ENCODE assay signal across 8 cellular contexts in genomic region chr1:37931493-37932158, GRCh38. TPM values are rescaled to one million over a fixed set of nuclear protein-coding genes. Genes with fewer than 3 reads are reported as not detected.
DNase-seq lines count a peak whose midpoint lies in the region; ATAC-seq, FAIRE-seq and TF ChIP-seq lines count a peak whose summit lies in the region.

No MANE protein-coding gene starts in this region.

- DNase-seq in NCI-H1930 (lab: John Stamatoyannopoulos, UW) = peak; percentile 92 to 95
- peak; percentile 96 for DNase-seq in T-helper 2 cell treated with Interferon-gamma antibody and Interleukin-4, amounts not matched to agents 5 μg/mL and 100 μg/mL, for 36 hours (ENCODE audit: low spot score)
- DNase-seq in astrocyte (ENCODE audit: low read depth) = peak; percentile 86
- peak; percentile 97 for DNase-seq in hepatic stellate cell (ENCODE audit: low spot score)
- DNase-seq in aorta = peak; percentile 98 to 99

- peaks cover 16% of the 10 kb centered on the region for H3K4me1 Mint-ChIP-seq in T-helper 2 cell treated with Interferon-gamma antibody and Interleukin-4, amounts not matched to agents 5 μg/mL and 100 μg/mL, for 36 hours (ENCODE audit: low read depth)
- H3K4me1 Mint-ChIP-seq in astrocyte (ENCODE audit: low read depth, unreplicated experiment) = peaks cover 9% of the 10 kb centered on the region

- intact Hi-C loops in aorta (cut with DNase I) = loop anchor here in 1 of 2 donors (5.0 kb wide), 1 partner anchor 44 kb away; no protein-coding TSS in a partner anchor

- peak overlapping the region; percentile 95 for H3K4me3 Mint-ChIP-seq in T-helper 2 cell treated with Interferon-gamma antibody and Interleukin-4, amounts not matched to agents 5 μg/mL and 100 μg/mL, for 36 hours
- H3K4me3 Mint-ChIP-seq in astrocyte (ENCODE audit: unreplicated experiment) = peak overlapping the region; percentile 86

- peaks cover 16% of the 10 kb centered on the region for H3K36me3 Mint-ChIP-seq in T-helper 2 cell treated with Interferon-gamma antibody and Interleukin-4, amounts not matched to agents 5 μg/mL and 100 μg/mL, for 36 hours (ENCODE audit: low read depth)
- H3K36me3 Mint-ChIP-seq in astrocyte (ENCODE audit: low read depth, unreplicated experiment) = peaks cover 19% of the 10 kb centered on the region

- H3K9me3 ChIP-seq in astrocyte (ENCODE audit: insufficient read depth, low read depth, low read length) = no peaks in the 10 kb centered on the region
- H3K9me3 ChIP-seq in aorta (ENCODE audit: control insufficient read depth, low read length) = no peaks in the 10 kb centered on the region

- peaks cover 12% of the 10 kb centered on the region for H3K4me1 ChIP-seq in astrocyte (ENCODE audit: insufficient read depth, low read length)
- H3K4me1 ChIP-seq in rectal smooth muscle tissue (ENCODE audit: control insufficient read depth, insufficient read depth, low read length) = peaks cover 3% of the 10 kb centered on the region
- no peaks in the 10 kb centered on the region for H3K4me1 ChIP-seq in aorta (ENCODE audit: control insufficient read depth in 1 of 2, insufficient read depth in 2 of 2, low read length in 2 of 2)

- peaks cover 7% of the 10 kb centered on the region for H4K20me1 ChIP-seq in astrocyte (ENCODE audit: insufficient read depth, low read length)

- no peaks in the 10 kb centered on the region for H3K36me3 ChIP-seq in astrocyte (ENCODE audit: insufficient read depth, low read length)
- H3K36me3 ChIP-seq in rectal smooth muscle tissue (ENCODE audit: control insufficient read depth, insufficient read depth, low read length) = peaks cover 5% of the 10 kb centered on the region
- peaks cover 0 to under 1% of the 10 kb centered on the region in 2 donors for H3K36me3 ChIP-seq in aorta (ENCODE audit: control insufficient read depth in 1 of 2, insufficient read depth in 2 of 2, low read length in 1 of 2)

- H3K27ac ChIP-seq in astrocyte (ENCODE audit: low read depth, low read length) (no peak overlapping the region), rectal smooth muscle tissue (ENCODE audit: low read depth, low read length) (no peak overlapping the region), aorta (ENCODE audit: low read depth in 1 of 2, low read length in 2 of 2) (no peak overlapping the region)

- H2AFZ ChIP-seq in astrocyte (ENCODE audit: low read depth, low read length) = peak overlapping the region; percentile 74

- peak overlapping the region; percentile 85 for H3K4me2 ChIP-seq in astrocyte (ENCODE audit: low read length)

- TF ChIP-seq CTCF in astrocyte (IDR thresholded peaks at IDR 0.05; ENCODE audit: insufficient read depth, low read depth, low read length) = no peak

- H3K9ac ChIP-seq in astrocyte (ENCODE audit: low read length) (peak overlapping the region; percentile 78), rectal smooth muscle tissue (ENCODE audit: low read length) (peak overlapping the region; percentile 32)

- H3K79me2 ChIP-seq in astrocyte (ENCODE audit: insufficient read depth, low read length) = peaks cover 5% of the 10 kb centered on the region

- peak; percentile 82 for ATAC-seq in GM18508 (IDR thresholded peaks at IDR 0.05; ENCODE audit: insufficient read depth, unreplicated experiment)
- peak; percentile 94 for ATAC-seq in HG02973 (IDR thresholded peaks at IDR 0.05; ENCODE audit: unreplicated experiment)
- ATAC-seq in aorta (ENCODE audit: low FRiP score) = peak; percentile 98

- 1% methylated on average over 58 of the region's 58 CpGs for WGBS in aorta, 2 donors

- no peaks in the 10 kb centered on the region for H3K27me3 Mint-ChIP-seq in T-helper 2 cell treated with Interferon-gamma antibody and Interleukin-4, amounts not matched to agents 5 μg/mL and 100 μg/mL, for 36 hours (ENCODE audit: low read depth)
- H3K27me3 Mint-ChIP-seq in astrocyte (ENCODE audit: low read depth, unreplicated experiment) = no peaks in the 10 kb centered on the region

- H3K27ac Mint-ChIP-seq in T-helper 2 cell treated with Interferon-gamma antibody and Interleukin-4, amounts not matched to agents 5 μg/mL and 100 μg/mL, for 36 hours = peak overlapping the region; percentile 81
- peak overlapping the region; percentile 88 for H3K27ac Mint-ChIP-seq in astrocyte (ENCODE audit: unreplicated experiment)

- H3K4me3 ChIP-seq in astrocyte (ENCODE audit: insufficient read depth, low read depth, low read length) (peak overlapping the region; percentile 68), rectal smooth muscle tissue (ENCODE audit: low read length) (peak overlapping the region; percentile 70), aorta (ENCODE audit: low read length in 2 of 2) (peak overlapping the region; percentile 30 to 60)

- no peak for FAIRE-seq in astrocyte (lab: Jason Lieb, UNC)

- H3K9me3 Mint-ChIP-seq in T-helper 2 cell treated with Interferon-gamma antibody and Interleukin-4, amounts not matched to agents 5 μg/mL and 100 μg/mL, for 36 hours = no peaks in the 10 kb centered on the region
- no peaks in the 10 kb centered on the region for H3K9me3 Mint-ChIP-seq in astrocyte (ENCODE audit: unreplicated experiment)

- H3K27me3 ChIP-seq in astrocyte (ENCODE audit: insufficient read depth, low read length) = no peaks in the 10 kb centered on the region
- H3K27me3 ChIP-seq in rectal smooth muscle tissue (ENCODE audit: control insufficient read depth, insufficient read depth, low read length) = no peaks in the 10 kb centered on the region
- H3K27me3 ChIP-seq in aorta (ENCODE audit: control insufficient read depth in 1 of 2, insufficient read depth in 2 of 2, low read length in 1 of 2) = no peaks in the 10 kb centered on the region

RNA-seq across cellular contexts. Expression of gene INPP5B, which starts 15.2 kb away (rescaled TPM):
- total RNA-seq in astrocyte (19.4 and 21.4 TPM in 2 replicates), aorta (10 to 100 TPM; 38.4 to 52.2 TPM)
- polyA plus RNA-seq in aorta = 10 to 100 TPM in 1 of 2 donors, 1 to 10 TPM in 1; 6.4 to 28.3 TPM

RNA-seq across cellular contexts. Expression of gene SF3A3, which starts 58.2 kb away (rescaled TPM):
- total RNA-seq in astrocyte = 66.5 and 76.8 TPM in 2 replicates
- 10 to 100 TPM; 52.5 to 56.9 TPM for total RNA-seq in aorta
- polyA plus RNA-seq in aorta = 10 to 100 TPM; 18.8 to 29.0 TPM
